ENCODE assay signal across 13 cellular contexts in genomic region chr14:51211149-51211548, GRCh38. TPM values are rescaled to one million over a fixed set of nuclear protein-coding genes. Genes with fewer than 3 reads are reported as not detected.
A peak's percentile ranks its signal among the peaks of the same experiment; 100 is the strongest.
DNase-seq lines count a peak whose midpoint lies in the region; ATAC-seq, FAIRE-seq and TF ChIP-seq lines count a peak whose summit lies in the region.
"Had no signal": no experiment of that assay in that cellular context is flagged by ENCODE, and none has a peak within 500 bp of the region (broad histone marks: within the 10 kb centered on the region; RNA-seq: fewer than 3 reads in every experiment).

No MANE protein-coding gene starts in this region.

- peak; percentile 67 to 86 (median 72) for ATAC-seq in pancreas
- ATAC-seq in GM21360 (IDR thresholded peaks at IDR 0.05; ENCODE audit: unreplicated experiment) = no peak
- ATAC-seq: left ventricle myocardium superior had no signal

- DNase-seq in HCEC 1CT = peak; percentile 14
- peak; percentile 50 for DNase-seq in NCI-H2107 (lab: John Stamatoyannopoulos, UW)
- DNase-seq in SJCRH30 = peak; percentile 28 to 61
- DNase-seq in pancreas = peak in 4 of 6 donors; percentile 43 to 61 (median 48)
- no peak for DNase-seq in endodermal cell
- DNase-seq in CD4-positive, alpha-beta memory T cell = no peak
- no peak for DNase-seq in NCI-H82 (lab: John Stamatoyannopoulos, UW)
- DNase-seq: activated CD8-positive, alpha-beta memory T cell treated with anti-CD3 and anti-CD28 coated beads for 24 hours; activated naive CD4-positive, alpha-beta T cell treated with Interleukin-2 at 50 U/mL for 16 hours; left ventricle myocardium superior had no signal

- H3K9me3 ChIP-seq in SJCRH30 (replicated peaks) (no peaks in the 10 kb centered on the region), pancreas (no peaks in the 10 kb centered on the region), endodermal cell (ENCODE audit: control insufficient read depth, low read length) (no peaks in the 10 kb centered on the region)
- H3K9me3 ChIP-seq in CD4-positive, alpha-beta memory T cell (ENCODE audit: control insufficient read depth in 1 of 2, low read length in 2 of 2) = no peaks in the 10 kb centered on the region
- H3K9me3 ChIP-seq: HAP-1 had no signal

- CTCF ChIA-PET in CD4-positive, alpha-beta memory T cell (lab: Charles Lee; ENCODE audit: partially characterized antibody) = no interaction called here

- H3K9ac ChIP-seq in endodermal cell (ENCODE audit: extremely low read depth, low read length, poor library complexity, severe bottlenecking) = no peak overlapping the region

- H3K27ac Mint-ChIP-seq in endodermal cell = no peak overlapping the region
- H3K27ac Mint-ChIP-seq in CD4-positive, alpha-beta memory T cell = no peak overlapping the region
- H3K27ac Mint-ChIP-seq: T-helper 2 cell treated with Interferon-gamma antibody and Interleukin-4, amounts not matched to agents 5 μg/mL and 100 μg/mL, for 36 hours had no signal

- H3K27me3 ChIP-seq in SJCRH30 (no peaks in the 10 kb centered on the region), pancreas (no peaks in the 10 kb centered on the region), endodermal cell (ENCODE audit: control insufficient read depth, insufficient read depth, low read length, poor library complexity, severe bottlenecking) (no peaks in the 10 kb centered on the region)
- peaks cover 4% of the 10 kb centered on the region for H3K27me3 ChIP-seq in CD4-positive, alpha-beta memory T cell (ENCODE audit: insufficient read depth, low read length)

- H3K4me3 Mint-ChIP-seq in endodermal cell = no peak overlapping the region
- no peak overlapping the region for H3K4me3 Mint-ChIP-seq in CD4-positive, alpha-beta memory T cell
- H3K4me3 Mint-ChIP-seq: T-helper 2 cell treated with Interferon-gamma antibody and Interleukin-4, amounts not matched to agents 5 μg/mL and 100 μg/mL, for 36 hours had no signal

- POLR2A ChIA-PET in CD4-positive, alpha-beta memory T cell (lab: Charles Lee; ENCODE audit: partially characterized antibody) = no interaction called here

- no peaks in the 10 kb centered on the region for H3K36me3 Mint-ChIP-seq in endodermal cell (ENCODE audit: low read depth)
- peaks cover 0 to 1% of the 10 kb centered on the region in 2 donors for H3K36me3 Mint-ChIP-seq in CD4-positive, alpha-beta memory T cell

- H3K4me1 ChIP-seq in SJCRH30 (peaks cover 17% of the 10 kb centered on the region), pancreas (no peaks in the 10 kb centered on the region), endodermal cell (ENCODE audit: control insufficient read depth, insufficient read depth, low read length) (no peaks in the 10 kb centered on the region)
- H3K4me1 ChIP-seq in CD4-positive, alpha-beta memory T cell (ENCODE audit: insufficient read depth, low read length) = no peaks in the 10 kb centered on the region
- H3K4me1 ChIP-seq: HAP-1 had no signal

- H3K27ac ChIP-seq in SJCRH30 = no peak overlapping the region
- H3K27ac ChIP-seq in pancreas = no peak overlapping the region
- no peak overlapping the region for H3K27ac ChIP-seq in endodermal cell (ENCODE audit: low read depth, low read length)
- no peak overlapping the region for H3K27ac ChIP-seq in CD4-positive, alpha-beta memory T cell (ENCODE audit: low read depth, low read length)

- H3K4me1 Mint-ChIP-seq in endodermal cell = peaks cover 23% of the 10 kb centered on the region
- H3K4me1 Mint-ChIP-seq in CD4-positive, alpha-beta memory T cell = no peaks in the 10 kb centered on the region

- TF ChIP-seq CTCF in pancreas (IDR thresholded peaks at IDR 0.05) (no peak), endodermal cell (conservative IDR thresholded peaks at IDR 0.05) (no peak)

- no peaks in the 10 kb centered on the region for H3K27me3 Mint-ChIP-seq in endodermal cell (ENCODE audit: insufficient read depth)
- peaks cover 8 to 10% of the 10 kb centered on the region in 2 donors for H3K27me3 Mint-ChIP-seq in CD4-positive, alpha-beta memory T cell

- FAIRE-seq in pancreas (lab: Jason Lieb, UNC) = no peak

- H3K9me3 Mint-ChIP-seq in endodermal cell = peaks cover 4% of the 10 kb centered on the region
- H3K9me3 Mint-ChIP-seq in CD4-positive, alpha-beta memory T cell = peaks cover 0 to 4% (median 1%) of the 10 kb centered on the region in 8 donors
- H3K9me3 Mint-ChIP-seq: T-helper 2 cell treated with Interferon-gamma antibody and Interleukin-4, amounts not matched to agents 5 μg/mL and 100 μg/mL, for 36 hours had no signal

- H3K4me3 ChIP-seq in SJCRH30 (no peak overlapping the region), pancreas (no peak overlapping the region), endodermal cell (ENCODE audit: low read length) (no peak overlapping the region)
- no peak overlapping the region for H3K4me3 ChIP-seq in CD4-positive, alpha-beta memory T cell (ENCODE audit: low read length in 2 of 2)
- H3K4me3 ChIP-seq: HAP-1 had no signal

- H3K36me3 ChIP-seq in SJCRH30 (no peaks in the 10 kb centered on the region), pancreas (no peaks in the 10 kb centered on the region), endodermal cell (ENCODE audit: control insufficient read depth, insufficient read depth, low read length) (no peaks in the 10 kb centered on the region)
- no peaks in the 10 kb centered on the region for H3K36me3 ChIP-seq in CD4-positive, alpha-beta memory T cell (ENCODE audit: insufficient read depth, low read length)
- H3K36me3 ChIP-seq: HAP-1 had no signal

- intact Hi-C loops in pancreas (cut with DNase I) = no loop called here
- intact Hi-C loops in CD4-positive, alpha-beta memory T cell (cut with micrococcal nuclease) = no loop called here

RNA-seq across cellular contexts. Expression of gene TMX1, which starts 28.9 kb away (rescaled TPM):
- 42.8 and 47.7 TPM in 2 replicates for total RNA-seq in SJCRH30 (2014; rRNA removed; shearing (Covaris generic))
- total RNA-seq in pancreas (10 to 100 TPM in 5 of 6 donors, 1 to 10 TPM in 1; 9.1 to 22.5 (median 16.1) TPM), endodermal cell (10 to 100 TPM; 28.8 to 36.1 TPM)
- 10 to 100 TPM in 1 of 2 donors, 1 to 10 TPM in 1; 3.0 to 12.1 TPM for polyA plus RNA-seq in pancreas
- polyA plus RNA-seq in endodermal cell (2013, experiment 1 of 2) = 64.9 TPM
- 56.9 TPM for polyA plus RNA-seq in endodermal cell (2013, experiment 2 of 2)
- 10 to 100 TPM; 28.5 to 32.9 TPM for total RNA-seq in CD4-positive, alpha-beta memory T cell
- 10 to 100 TPM; 39.5 to 62.9 TPM for polyA plus RNA-seq in CD4-positive, alpha-beta memory T cell

Comparison
In these comparisons a context has a peak if more than half of its experiments do, and no peak if none do; other contexts are left out.
1. DNase-seq: peak in HCEC 1CT (single experiment), NCI-H2107 (single experiment), SJCRH30 (2 of 2) and pancreas (4 of 6); none in endodermal cell (single experiment), CD4-positive, alpha-beta memory T cell (0 of 5) and NCI-H82 (single experiment).